In genomic region chr1:145891587-145892485, GRCh38 we compare ENCODE assay signal across 1 cellular context.
A peak's percentile ranks its signal among the peaks of the same experiment; 100 is the strongest.
TF ChIP-seq lines count a peak whose summit lies in the region.

No MANE protein-coding gene starts in this region.

TF ChIP-seq in HepG2, 621 proteins besides CTCF, POLR2A, EP300 and RAD21 (continued from another document and continues in another):
- TF ChIP-seq PRDM10 (CRISPR knock-in tag; IDR thresholded peaks at IDR 0.05; ENCODE audit: low read depth): peak; percentile 75; the same call in 1 of the 2 replicates
- peak; percentile 83; the same call in 1 of the 2 replicates for TF ChIP-seq FOSL1 (CRISPR knock-in tag; IDR thresholded peaks at IDR 0.05; ENCODE audit: borderline replicate concordance)
- TF ChIP-seq ZNF564 (CRISPR knock-in tag; IDR thresholded peaks at IDR 0.05): 0 out of 2 replicates have a peak, but pooled peaks have one; percentile 57
- TF ChIP-seq ZNF10 (CRISPR knock-in tag; IDR thresholded peaks at IDR 0.05; ENCODE audit: borderline replicate concordance, low read depth): no peak
- TF ChIP-seq ZNF878 (CRISPR knock-in tag; IDR thresholded peaks at IDR 0.05): peak; percentile 91
- no peak for TF ChIP-seq TOE1 (CRISPR knock-in tag; IDR thresholded peaks at IDR 0.05)
- no peak for TF ChIP-seq RORA (CRISPR knock-in tag; IDR thresholded peaks at IDR 0.05)
- no peak for TF ChIP-seq ZBTB7A (CRISPR knock-in tag; IDR thresholded peaks at IDR 0.05)
- no peak for TF ChIP-seq GABPA (IDR thresholded peaks at IDR 0.05; ENCODE audit: low read depth, low read length)
- TF ChIP-seq GABPA (CRISPR knock-in tag; IDR thresholded peaks at IDR 0.05; ENCODE audit: low read depth): peak; percentile 54
- no peak for TF ChIP-seq ZNF337 (CRISPR knock-in tag; IDR thresholded peaks at IDR 0.05; ENCODE audit: borderline replicate concordance, low read depth)
- TF ChIP-seq CCAR2 (optimal IDR thresholded peaks at IDR 0.05; ENCODE audit: low read depth, low read length): no peak
- peak; percentile 92 for TF ChIP-seq ELF3 (CRISPR knock-in tag; IDR thresholded peaks at IDR 0.05)
- TF ChIP-seq HNF1B (CRISPR knock-in tag; IDR thresholded peaks at IDR 0.05): peak; percentile 92
- TF ChIP-seq NCOR1 (IDR thresholded peaks at IDR 0.05; ENCODE audit: borderline replicate concordance, low read length): peak; percentile 5; the same call in 1 of the 2 replicates
- peak; percentile 61; the same call in 1 of the 2 replicates for TF ChIP-seq ZNF281 (CRISPR knock-in tag; IDR thresholded peaks at IDR 0.05; ENCODE audit: borderline replicate concordance)
- peak; percentile 75 for TF ChIP-seq POLR2G (IDR thresholded peaks at IDR 0.05; ENCODE audit: low read depth, low read length)
- no peak for TF ChIP-seq GMEB2 (CRISPR knock-in tag; IDR thresholded peaks at IDR 0.05; ENCODE audit: low read depth)
- TF ChIP-seq MED13 (CRISPR knock-in tag; IDR thresholded peaks at IDR 0.05): peak; percentile 71
- peak; percentile 83 for TF ChIP-seq ISL2 (CRISPR knock-in tag; IDR thresholded peaks at IDR 0.05)
- no peak for TF ChIP-seq ADNP (CRISPR knock-in tag; IDR thresholded peaks at IDR 0.05)
- TF ChIP-seq SNAPC5 (CRISPR knock-in tag; IDR thresholded peaks at IDR 0.05; ENCODE audit: borderline replicate concordance): no peak
- no peak for TF ChIP-seq MAZ (IDR thresholded peaks at IDR 0.05; ENCODE audit: borderline replicate concordance, low read depth, low read length)
- TF ChIP-seq MAZ (CRISPR knock-in tag; IDR thresholded peaks at IDR 0.05; ENCODE audit: low read depth): 0 out of 2 replicates have a peak, but pooled peaks have one; percentile 42
- peak; percentile 86 for TF ChIP-seq RXRB (CRISPR knock-in tag; IDR thresholded peaks at IDR 0.05; ENCODE audit: borderline replicate concordance)
- TF ChIP-seq NCOA1 (CRISPR knock-in tag; IDR thresholded peaks at IDR 0.05): no peak
- TF ChIP-seq ZNF576 (CRISPR knock-in tag; IDR thresholded peaks at IDR 0.05): no peak
- TF ChIP-seq ZC3H4 (CRISPR knock-in tag; IDR thresholded peaks at IDR 0.05; ENCODE audit: borderline replicate concordance): no peak
- TF ChIP-seq RARG (CRISPR knock-in tag; IDR thresholded peaks at IDR 0.05; ENCODE audit: low read depth): no peak
- no peak; the same call in 1 of the 2 replicates for TF ChIP-seq TFDP1 (CRISPR knock-in tag; IDR thresholded peaks at IDR 0.05; ENCODE audit: borderline replicate concordance)
- TF ChIP-seq SALL2 (CRISPR knock-in tag; IDR thresholded peaks at IDR 0.05): peak; percentile 91
- TF ChIP-seq GZF1 (CRISPR knock-in tag; IDR thresholded peaks at IDR 0.05): no peak
- no peak for TF ChIP-seq PLSCR1 (CRISPR knock-in tag; IDR thresholded peaks at IDR 0.05; ENCODE audit: borderline replicate concordance)
- TF ChIP-seq ZNF646 (CRISPR knock-in tag; IDR thresholded peaks at IDR 0.05): no peak
- no peak for TF ChIP-seq MAFK (conservative IDR thresholded peaks at IDR 0.05 in 1 of 2, IDR thresholded peaks at IDR 0.05 in 1 of 2; ENCODE audit: low read length in 2 of 2)
- TF ChIP-seq ZZZ3 (CRISPR knock-in tag; IDR thresholded peaks at IDR 0.05; ENCODE audit: borderline replicate concordance): no peak
- TF ChIP-seq KLF9 (CRISPR knock-in tag; IDR thresholded peaks at IDR 0.05; ENCODE audit: low read depth): no peak
- no peak for TF ChIP-seq ATF7-NPFF (CRISPR knock-in tag; IDR thresholded peaks at IDR 0.05; ENCODE audit: low read depth)
- no peak for TF ChIP-seq DNMT3B (CRISPR knock-in tag; conservative IDR thresholded peaks at IDR 0.05)
- TF ChIP-seq ZNF232 (CRISPR knock-in tag; IDR thresholded peaks at IDR 0.05; ENCODE audit: borderline replicate concordance): peak; percentile 73; the same call in 1 of the 2 replicates
- no peak for TF ChIP-seq ZFP36L2 (CRISPR knock-in tag; IDR thresholded peaks at IDR 0.05)
- TF ChIP-seq TCF7 (IDR thresholded peaks at IDR 0.05; ENCODE audit: low read depth): peak; percentile 64
- TF ChIP-seq TCF12 (IDR thresholded peaks at IDR 0.05): no peak
- TF ChIP-seq TCF12 (CRISPR knock-in tag; IDR thresholded peaks at IDR 0.05): no peak
- TF ChIP-seq ZNF720 (CRISPR knock-in tag; IDR thresholded peaks at IDR 0.05): no peak
- TF ChIP-seq ZNF549 (CRISPR knock-in tag; IDR thresholded peaks at IDR 0.05): no peak
- peak; percentile 53; the same call in 1 of the 2 replicates for TF ChIP-seq TGIF2 (CRISPR knock-in tag; IDR thresholded peaks at IDR 0.05)
- TF ChIP-seq RELA (CRISPR knock-in tag; IDR thresholded peaks at IDR 0.05): 0 out of 2 replicates have a peak, but pooled peaks have one; percentile 23
- TF ChIP-seq CEBPB (IDR thresholded peaks at IDR 0.05; ENCODE audit: borderline replicate concordance, low read depth, low read length): no peak
